In the genomic region with DNA sequence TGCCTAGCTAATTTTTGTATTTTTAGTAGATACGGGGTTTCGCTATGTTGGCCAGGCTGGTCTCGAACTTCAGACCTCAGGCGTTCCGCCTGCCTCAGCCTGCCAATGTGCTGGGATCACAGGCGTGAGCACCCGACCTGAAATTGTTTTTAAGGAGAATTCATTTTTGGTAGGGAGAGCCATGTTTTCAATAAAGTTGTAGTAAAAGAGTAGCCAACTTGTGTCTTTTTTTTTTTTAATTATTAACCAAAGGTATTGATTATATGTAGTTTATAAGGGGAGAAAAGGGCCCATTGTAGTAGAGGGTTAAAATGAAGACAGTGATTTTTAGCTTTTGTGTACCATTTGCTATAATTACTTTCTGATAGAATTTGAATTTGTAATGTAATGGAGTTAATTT, we compare ENCODE assay signal across 33 cellular contexts.
"Had no signal": no experiment of that assay in that cellular context is flagged by ENCODE, and none has a peak within 500 bp of the region (broad histone marks: within the 10 kb centered on the region; RNA-seq: fewer than 3 reads in every experiment).

No MANE protein-coding gene starts in this region.

- H3K27me3 ChIP-seq: adrenal gland, ascending aorta, body of pancreas, brain microvascular endothelial cell, breast epithelium, cardiac muscle cell had no signal

- H3K9me3 ChIP-seq: adrenal gland, ascending aorta, body of pancreas, breast epithelium had no signal

- FAIRE-seq: astrocyte, bronchial epithelial cell had no signal

- H3K4me1 ChIP-seq: breast epithelium had no signal

- DNase-seq: activated effector memory CD4-positive, alpha-beta T cell treated with anti-CD3 and anti-CD28 coated beads, Interleukin-2, amount 50 U/mL, for 16 hours; activated effector memory CD4-positive, alpha-beta T cell treated with Interleukin-2 at 50 U/mL for 16 hours; activated gamma-delta T cell; activated gamma-delta T cell treated with Interleukin-2 at 50 U/mL for 16 hours; activated naive CD4-positive, alpha-beta T cell; activated naive CD4-positive, alpha-beta T cell treated with anti-CD3 and anti-CD28 coated beads for 36 hours; activated naive CD4-positive, alpha-beta T cell treated with anti-CD3 and anti-CD28 coated beads, Interleukin-2, amount 10 ng/mL, durations not matched to agents 7 days and 5 days; activated naive CD4-positive, alpha-beta T cell treated with anti-CD3 and anti-CD28 coated beads, Interleukin-2, amount 50 U/mL, for 16 hours; activated naive CD4-positive, alpha-beta T cell treated with Interleukin-2 at 50 U/mL for 16 hours; activated naive CD8-positive, alpha-beta T cell treated with anti-CD3 and anti-CD28 coated beads for 36 hours; activated naive CD8-positive, alpha-beta T cell treated with anti-CD3 and anti-CD28 coated beads, Interleukin-2, amount 10 ng/mL, durations not matched to agents 7 days and 5 days; activated naive CD8-positive, alpha-beta T cell treated with anti-CD3 and anti-CD28 coated beads, Interleukin-2, amount 50 U/mL, for 24 hours; activated T-cell treated with anti-CD3 and anti-CD28 coated beads, Interleukin-2, amount 50 U/mL, for 24 hours; activated T-cell treated with anti-CD3 and anti-CD28 coated beads, Interleukin-2, amount 50 U/mL, for 4 hours; activated T-cell treated with anti-CD3 and anti-CD28 coated beads, Interleukin-2, amount 50 U/mL, for 48 hours; activated T-cell treated with anti-CD3 and anti-CD28 coated beads, Interleukin-2, amount 50 U/mL, for 72 hours; adrenal gland; amniotic stem cell; amygdala; anterior cingulate cortex; aorta; body of pancreas; brain microvascular endothelial cell; caudate nucleus; central memory CD4-positive, alpha-beta T cell; cerebellar nuclear complex had no signal

- ATAC-seq: activated naive CD4-positive, alpha-beta T cell treated with anti-CD3 and anti-CD28 coated beads, Interleukin-2, amount 50 U/mL, for 72 hours; activated naive CD8-positive, alpha-beta T cell treated with anti-CD3 and anti-CD28 coated beads, Interleukin-2, amount 50 U/mL, for 24 hours; activated T-cell treated with anti-CD3 and anti-CD28 coated beads, Interleukin-2, amount 50 U/mL, for 4 hours; activated T-cell treated with anti-CD3 and anti-CD28 coated beads, Interleukin-2, amount 50 U/mL, for 72 hours; activated T-helper 17 cell treated with anti-CD3 and anti-CD28 coated beads, Interleukin-2, amount 50 U/mL, for 72 hours; body of pancreas had no signal

- H3K36me3 ChIP-seq: adrenal gland, ascending aorta, brain microvascular endothelial cell, breast epithelium, cardiac muscle cell had no signal

- H3K27ac ChIP-seq: adrenal gland, ascending aorta, body of pancreas, brain microvascular endothelial cell, breast epithelium, cardiac muscle cell had no signal

- H3K4me3 ChIP-seq: adrenal gland, ascending aorta, body of pancreas, breast epithelium, cardiac muscle cell had no signal
